22 cellular contexts compared by ENCODE assay signal in the genomic region with DNA sequence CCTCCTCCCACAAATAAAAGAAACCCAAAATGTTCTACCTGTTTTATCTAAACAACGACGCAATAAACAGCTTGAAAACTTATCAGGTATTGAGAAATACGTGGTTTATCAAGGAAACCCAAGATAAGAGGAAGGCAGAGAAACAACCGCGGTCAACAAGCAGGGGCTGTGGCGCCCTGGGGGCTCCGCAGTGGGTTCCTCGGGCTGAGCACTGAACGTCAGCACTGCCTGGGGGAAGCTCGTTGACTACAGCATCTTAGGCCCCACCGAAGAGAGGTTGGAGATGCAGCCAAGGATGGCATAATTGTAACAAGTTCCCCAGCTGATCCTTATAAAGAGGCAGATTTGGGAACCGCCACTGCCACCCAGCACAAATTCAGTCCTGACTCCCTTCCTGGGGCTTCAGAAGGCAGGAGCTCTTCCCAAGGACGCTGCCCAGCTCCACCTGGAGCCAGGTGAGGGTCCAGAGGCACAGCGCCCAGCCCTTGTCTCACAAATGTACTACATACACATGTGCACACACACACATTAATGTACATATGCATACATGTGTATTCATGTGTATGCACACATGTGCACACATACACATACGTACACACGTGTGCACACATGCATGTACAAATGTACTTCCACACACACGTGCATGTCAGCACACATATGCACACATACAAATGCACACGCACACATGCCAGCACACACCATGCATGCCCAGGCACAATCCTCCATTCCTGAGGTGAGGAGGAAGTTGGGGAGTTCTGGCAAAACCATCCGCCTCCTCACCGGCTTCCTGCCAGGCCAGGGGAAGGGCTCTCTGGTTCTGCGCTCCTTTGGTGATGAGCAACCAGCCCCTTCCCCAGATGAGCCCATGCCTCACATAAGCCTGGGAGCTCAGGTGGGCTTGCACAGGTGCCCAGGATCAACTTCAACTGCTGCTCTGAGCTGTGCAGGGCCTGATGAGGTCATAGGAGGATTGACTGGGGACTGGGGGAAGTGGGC.
DNase-seq lines count a peak whose midpoint lies in the region; ATAC-seq, FAIRE-seq and TF ChIP-seq lines count a peak whose summit lies in the region.
"Had no signal": no experiment of that assay in that cellular context is flagged by ENCODE, and none has a peak within 500 bp of the region (broad histone marks: within the 10 kb centered on the region; RNA-seq: fewer than 3 reads in every experiment).

No MANE protein-coding gene starts in this region.

- no peak for TF ChIP-seq CTCF in bronchial epithelial cell (IDR thresholded peaks at IDR 0.05; ENCODE audit: insufficient read depth, low read length, severe bottlenecking)

- H3K27me3 ChIP-seq in right cardiac atrium (ENCODE audit: control insufficient read depth, insufficient read depth) (no peaks in the 10 kb centered on the region), bronchial epithelial cell (ENCODE audit: control insufficient read depth, insufficient read depth, low read length) (no peaks in the 10 kb centered on the region), aorta (ENCODE audit: control insufficient read depth in 1 of 2, insufficient read depth in 2 of 2, low read length in 1 of 2) (no peaks in the 10 kb centered on the region)

- H3K27ac Mint-ChIP-seq in natural killer cell treated with Interleukin-12 subunit alpha and Interleukin-12 subunit beta and Interleukin-15 and Interleukin-18, amount 100 ng/mL, for 72 hours, result no peak overlapping the region
- H3K27ac Mint-ChIP-seq in activated CD8-positive, alpha-beta memory T cell treated with anti-CD3 and anti-CD28 coated beads, Interleukin-2, amount 10 ng/mL, durations not matched to agents 7 days and 5 days, result no peak overlapping the region
- H3K27ac Mint-ChIP-seq: CD14-positive monocyte had no signal

- peak; percentile 36 for FAIRE-seq in bronchial epithelial cell (lab: Jason Lieb, UNC)
- FAIRE-seq: G401.6, GM12892, H54 had no signal

- H3K4me3 Mint-ChIP-seq in natural killer cell treated with Interleukin-12 subunit alpha and Interleukin-12 subunit beta and Interleukin-15 and Interleukin-18, amount 100 ng/mL, for 72 hours, result no peak overlapping the region
- H3K4me3 Mint-ChIP-seq in activated CD8-positive, alpha-beta memory T cell treated with anti-CD3 and anti-CD28 coated beads, Interleukin-2, amount 10 ng/mL, durations not matched to agents 7 days and 5 days, result no peak overlapping the region
- H3K4me3 Mint-ChIP-seq: CD14-positive monocyte had no signal

- H3K9me3 Mint-ChIP-seq in natural killer cell treated with Interleukin-12 subunit alpha and Interleukin-12 subunit beta and Interleukin-15 and Interleukin-18, amount 100 ng/mL, for 72 hours, result no peaks in the 10 kb centered on the region
- H3K9me3 Mint-ChIP-seq in activated CD8-positive, alpha-beta memory T cell treated with anti-CD3 and anti-CD28 coated beads, Interleukin-2, amount 10 ng/mL, durations not matched to agents 7 days and 5 days (ENCODE audit: low read depth), result peaks cover 2% of the 10 kb centered on the region

- H3K36me3 ChIP-seq in bronchial epithelial cell (ENCODE audit: control insufficient read depth, insufficient read depth, low read length), result no peaks in the 10 kb centered on the region
- no peaks in the 10 kb centered on the region for H3K36me3 ChIP-seq in aorta (ENCODE audit: control insufficient read depth in 1 of 2, insufficient read depth in 2 of 2, low read length in 1 of 2)

- CTCF ChIA-PET in activated CD8-positive, alpha-beta memory T cell treated with anti-CD3 and anti-CD28 coated beads, Interleukin-2, amount 10 ng/mL, durations not matched to agents 7 days and 5 days (lab: Charles Lee), result interaction anchor here (0.8 kb wide), 1 partner anchor 227 kb away, joined by 3 read pairs; no protein-coding TSS in a partner anchor

- intact Hi-C loops in Right ventricle myocardium superior (cut with DNase I), result loop anchor here (5.0 to 10.0 kb wide), 2 partner anchors 229 to 1826 kb away; no protein-coding TSS in a partner anchor
- intact Hi-C loops in right cardiac atrium (cut with DNase I), result loop anchor here in 3 of 4 donors (10.0 kb wide), 3 partner anchors 106 to 236 kb away; no protein-coding TSS in a partner anchor
- intact Hi-C loops in aorta (cut with DNase I), result no loop called here

- DNase-seq in Right ventricle myocardium superior (peak; percentile 14), right cardiac atrium (no peak), bronchial epithelial cell (ENCODE audit: low read depth) (peak; percentile 14), aorta (peak; percentile 11 to 53), left lobe of liver (ENCODE audit: low spot score) (no peak), HUDEP-2 (lab: John Stamatoyannopoulos, UW; ENCODE audit: unreplicated experiment in 76 of 76) (no peak)
- DNase-seq in natural killer cell treated with Interleukin-12 subunit alpha and Interleukin-12 subunit beta and Interleukin-15 and Interleukin-18, amount 100 ng/mL, for 72 hours (ENCODE audit: low spot score), result peak; percentile 38
- DNase-seq in activated CD8-positive, alpha-beta memory T cell treated with anti-CD3 and anti-CD28 coated beads, Interleukin-2, amount 10 ng/mL, durations not matched to agents 7 days and 5 days, result no peak
- DNase-seq: AML-193, KBM-7, NCI-H1092 treated with DMSO at 0.1 percent for 48 hours, NCI-H146, NCI-H2029 treated with DMSO at 0.1 percent for 48 hours, NCI-H2171 treated with DMSO at 0.1 percent for 48 hours, NCI-H446, NCI-H526, OCI-M1, SHP77 had no signal

- H3K4me3 ChIP-seq in right cardiac atrium (ENCODE audit: low read length) (no peak overlapping the region), bronchial epithelial cell (ENCODE audit: low read depth, low read length) (no peak overlapping the region), aorta (ENCODE audit: low read length in 2 of 2) (no peak overlapping the region)

- H3K9me3 ChIP-seq in right cardiac atrium (ENCODE audit: control insufficient read depth, low read length) (no peaks in the 10 kb centered on the region), aorta (ENCODE audit: control insufficient read depth, low read length) (no peaks in the 10 kb centered on the region)

- no peak for ATAC-seq in Right ventricle myocardium superior (ENCODE audit: poor library complexity)
- ATAC-seq in right cardiac atrium, result no peak
- no peak for ATAC-seq in natural killer cell treated with Interleukin-12 subunit alpha and Interleukin-12 subunit beta and Interleukin-15 and Interleukin-18, amount 100 ng/mL, for 72 hours
- ATAC-seq in aorta (ENCODE audit: low FRiP score), result no peak
- ATAC-seq in left lobe of liver, result no peak
- ATAC-seq in activated CD8-positive, alpha-beta memory T cell treated with anti-CD3 and anti-CD28 coated beads, Interleukin-2, amount 10 ng/mL, durations not matched to agents 7 days and 5 days, result no peak

- peaks cover 7 to 13% of the 10 kb centered on the region in 2 donors for H3K27me3 Mint-ChIP-seq in natural killer cell treated with Interleukin-12 subunit alpha and Interleukin-12 subunit beta and Interleukin-15 and Interleukin-18, amount 100 ng/mL, for 72 hours
- H3K27me3 Mint-ChIP-seq in activated CD8-positive, alpha-beta memory T cell treated with anti-CD3 and anti-CD28 coated beads, Interleukin-2, amount 10 ng/mL, durations not matched to agents 7 days and 5 days, result peaks cover 9% of the 10 kb centered on the region

- H3K27ac ChIP-seq in right cardiac atrium (ENCODE audit: low read length) (no peak overlapping the region), aorta (ENCODE audit: low read depth in 1 of 2, low read length in 2 of 2) (no peak overlapping the region)

- H3K4me1 Mint-ChIP-seq in natural killer cell treated with Interleukin-12 subunit alpha and Interleukin-12 subunit beta and Interleukin-15 and Interleukin-18, amount 100 ng/mL, for 72 hours (ENCODE audit: low read depth in 2 of 2), result no peaks in the 10 kb centered on the region
- peaks cover 12% of the 10 kb centered on the region for H3K4me1 Mint-ChIP-seq in activated CD8-positive, alpha-beta memory T cell treated with anti-CD3 and anti-CD28 coated beads, Interleukin-2, amount 10 ng/mL, durations not matched to agents 7 days and 5 days
- H3K4me1 Mint-ChIP-seq: CD14-positive monocyte had no signal

- H3K36me3 Mint-ChIP-seq in natural killer cell treated with Interleukin-12 subunit alpha and Interleukin-12 subunit beta and Interleukin-15 and Interleukin-18, amount 100 ng/mL, for 72 hours, result no peaks in the 10 kb centered on the region
- no peaks in the 10 kb centered on the region for H3K36me3 Mint-ChIP-seq in activated CD8-positive, alpha-beta memory T cell treated with anti-CD3 and anti-CD28 coated beads, Interleukin-2, amount 10 ng/mL, durations not matched to agents 7 days and 5 days
- H3K36me3 Mint-ChIP-seq: CD14-positive monocyte had no signal

- WGBS in right cardiac atrium, result 63% methylated on average over 21 of the region's 21 CpGs
- WGBS in aorta, 2 donors, result 72 to 78% methylated on average over 21 of the region's 21 CpGs

- H3K4me1 ChIP-seq in right cardiac atrium (ENCODE audit: control insufficient read depth, insufficient read depth, low read length) (no peaks in the 10 kb centered on the region), aorta (ENCODE audit: control insufficient read depth in 1 of 2, insufficient read depth in 2 of 2, low read length in 2 of 2) (no peaks in the 10 kb centered on the region)

Comparison
In these comparisons a context has a peak if more than half of its experiments do, and no peak if none do; other contexts are left out.
1. DNase-seq: peak in Right ventricle myocardium superior (single experiment), bronchial epithelial cell (single experiment), natural killer cell treated with Interleukin-12 subunit alpha and Interleukin-12 subunit beta and Interleukin-15 and Interleukin-18, amount 100 ng/mL, for 72 hours (single experiment) and aorta (2 of 2); none in right cardiac atrium (0 of 3), left lobe of liver (single experiment), activated CD8-positive, alpha-beta memory T cell treated with anti-CD3 and anti-CD28 coated beads, Interleukin-2, amount 10 ng/mL, durations not matched to agents 7 days and 5 days (single experiment) and HUDEP-2 (0 of 76).
2. intact Hi-C loops: an anchor here in Right ventricle myocardium superior (5.0 to 10.0 kb wide) and right cardiac atrium (10.0 kb wide); none called in aorta.